In genomic region chr10:75070478-75071163, GRCh38 we compare ENCODE assay signal across 19 cellular contexts. TPM values are rescaled to one million over a fixed set of nuclear protein-coding genes. Genes with fewer than 3 reads are reported as not detected.
A peak's percentile ranks its signal among the peaks of the same experiment; 100 is the strongest.
DNase-seq lines count a peak whose midpoint lies in the region; ATAC-seq, FAIRE-seq and TF ChIP-seq lines count a peak whose summit lies in the region.
"Had no signal": no experiment of that assay in that cellular context is flagged by ENCODE, and none has a peak within 500 bp of the region (broad histone marks: within the 10 kb centered on the region; RNA-seq: fewer than 3 reads in every experiment).

No MANE protein-coding gene starts in this region.

- H3K27me3 ChIP-seq in WERI-Rb-1 (ENCODE audit: insufficient read depth, low read depth, severe bottlenecking) (no peaks in the 10 kb centered on the region), left ventricle myocardium inferior (ENCODE audit: low read depth) (no peaks in the 10 kb centered on the region), gastrocnemius medialis (no peaks in the 10 kb centered on the region)
- H3K27me3 ChIP-seq: left lung, SJSA1 had no signal

- in situ Hi-C loops in gastrocnemius medialis (cut with MboI; ENCODE audit: low sequenced_read_pairs in 4 of 4): no loop called here

- FAIRE-seq in GM12892 (lab: Jason Lieb, UNC): no peak
- FAIRE-seq: GM12878 had no signal

- H3K4me3 ChIP-seq in HEK293 (ENCODE audit: low read depth, low read length) (no peak overlapping the region), WERI-Rb-1 (ENCODE audit: low read depth, low read length) (no peak overlapping the region), left ventricle myocardium inferior (no peak overlapping the region), gastrocnemius medialis (no peak overlapping the region)
- H3K4me3 ChIP-seq: GM12878, left lung, mucosa of descending colon, SJSA1, thoracic aorta had no signal

- no peaks in the 10 kb centered on the region for H3K9me3 ChIP-seq in HEK293 (ENCODE audit: control insufficient read depth, insufficient read depth, low read depth, low read length)
- H3K9me3 ChIP-seq in WERI-Rb-1 (ENCODE audit: severe bottlenecking): peaks cover 9% of the 10 kb centered on the region
- no peaks in the 10 kb centered on the region for H3K9me3 ChIP-seq in left ventricle myocardium inferior (replicated peaks)
- no peaks in the 10 kb centered on the region for H3K9me3 ChIP-seq in gastrocnemius medialis
- H3K9me3 ChIP-seq: left lung, mucosa of descending colon, SJSA1, thoracic aorta had no signal

- CTCF ChIA-PET in HEK293 (lab: Yijun Ruan, JAX): interaction anchor here (0.6 to 1.3 kb wide), 3 partner anchors 39 to 221 kb away, joined by 3 to 5 read pairs (median 3); no protein-coding TSS in a partner anchor

- intact Hi-C loops in left ventricle myocardium inferior (cut with micrococcal nuclease): no loop called here
- intact Hi-C loops in gastrocnemius medialis (cut with DNase I; ENCODE audit: low total_unique reads): no loop called here

- POLR2A ChIA-PET in HEK293 (lab: Yijun Ruan, JAX): no interaction called here

- TF ChIP-seq POLR2A in gastrocnemius medialis (IDR thresholded peaks at IDR 0.05) (no peak), GM12892 (IDR thresholded peaks at IDR 0.05; ENCODE audit: low read depth, low read length) (no peak)

- H3K36me3 ChIP-seq in HEK293 (ENCODE audit: control insufficient read depth in 2 of 2, insufficient read depth in 1 of 2, low read length in 2 of 2) (no peaks in the 10 kb centered on the region), WERI-Rb-1 (no peaks in the 10 kb centered on the region), left ventricle myocardium inferior (no peaks in the 10 kb centered on the region), gastrocnemius medialis (no peaks in the 10 kb centered on the region)
- H3K36me3 ChIP-seq: left lung, SJSA1, thoracic aorta had no signal

- H3K4me1 ChIP-seq in HEK293 (ENCODE audit: control insufficient read depth, insufficient read depth, low read length): no peaks in the 10 kb centered on the region; the same call in 1 of the 2 replicates
- peaks cover 22% of the 10 kb centered on the region for H3K4me1 ChIP-seq in left ventricle myocardium inferior
- peaks cover 27 to 35% of the 10 kb centered on the region in 2 donors for H3K4me1 ChIP-seq in gastrocnemius medialis
- H3K4me1 ChIP-seq: left lung had no signal

- H3K27ac ChIP-seq in HEK293 (ENCODE audit: extremely low read depth, low read depth, low read length) (no peak overlapping the region), WERI-Rb-1 (peak overlapping the region; percentile 93), left ventricle myocardium inferior (replicated peaks) (peak overlapping the region; percentile 90), gastrocnemius medialis (peak overlapping the region; percentile 79 to 96 (median 91))
- H3K27ac ChIP-seq: SJSA1, thoracic aorta had no signal

- no peak for ATAC-seq in gastrocnemius medialis
- ATAC-seq in GM19395 (IDR thresholded peaks at IDR 0.05; ENCODE audit: unreplicated experiment): no peak
- ATAC-seq: GM12878, HCT116, left lung, mucosa of descending colon had no signal

- DNase-seq in WERI-Rb-1: peak; percentile 76
- peak; percentile 59 for DNase-seq in left ventricle myocardium inferior
- no peak for DNase-seq in gastrocnemius medialis
- no peak for DNase-seq in inferior parietal cortex (ENCODE audit: extremely low spot score)
- DNase-seq in GM12892 (ENCODE audit: insufficient read length): no peak
- DNase-seq: activated CD4-positive, alpha-beta memory T cell treated with anti-CD3 and anti-CD28 coated beads for 36 hours; activated CD4-positive, CD25-positive, alpha-beta regulatory T cell; activated naive CD4-positive, alpha-beta T cell treated with anti-CD3 and anti-CD28 coated beads, Interleukin-2, amount 50 U/mL, for 16 hours; CD4-positive, alpha-beta T cell; left lung; mucosa of descending colon; NCI-H1105; NCI-H2029 treated with DMSO at 0.1 percent for 48 hours had no signal

- TF ChIP-seq CTCF in HEK293 (tag by site-specific recombination; IDR thresholded peaks at IDR 0.05) (no peak), WERI-Rb-1 (IDR thresholded peaks at IDR 0.05; ENCODE audit: low read depth, low read length) (no peak), left ventricle myocardium inferior (IDR thresholded peaks at IDR 0.05; ENCODE audit: borderline replicate concordance) (no peak), gastrocnemius medialis (IDR thresholded peaks at IDR 0.05 in 4 of 5, conservative IDR thresholded peaks at IDR 0.05 in 1 of 5) (no peak)

TF ChIP-seq in HEK293, 187 proteins besides CTCF, POLR2A, EP300 and RAD21:
- TF ChIP-seq EGR2 (tag by site-specific recombination; IDR thresholded peaks at IDR 0.05; ENCODE audit: low read depth) (peak; percentile 78), ZFHX2 (tag by site-specific recombination; conservative IDR thresholded peaks at IDR 0.05) (peak; percentile 67), ZNF24 (tag by site-specific recombination; IDR thresholded peaks at IDR 0.05) (no peak)

RNA-seq across cellular contexts. Expression of gene SAMD8, which starts 40.8 kb away (rescaled TPM):
- total RNA-seq in left ventricle myocardium inferior: 24.6 TPM
- total RNA-seq in gastrocnemius medialis: 100 to 1,000 TPM in 1 of 4 donors, 10 to 100 TPM in 3; 46.2 to 125 (median 68.9) TPM
- 8.8 TPM for polyA plus RNA-seq in GM12892 (2012; ENCODE audit: missing spikeins)

Comparison
In these comparisons a context has a peak if more than half of its experiments do, and no peak if none do; other contexts are left out.
1. DNase-seq: peak in WERI-Rb-1 (single experiment) and left ventricle myocardium inferior (single experiment); none in gastrocnemius medialis (0 of 2), inferior parietal cortex (single experiment) and GM12892 (single experiment).